1 cellular context compared by ENCODE assay signal in the genomic region with DNA sequence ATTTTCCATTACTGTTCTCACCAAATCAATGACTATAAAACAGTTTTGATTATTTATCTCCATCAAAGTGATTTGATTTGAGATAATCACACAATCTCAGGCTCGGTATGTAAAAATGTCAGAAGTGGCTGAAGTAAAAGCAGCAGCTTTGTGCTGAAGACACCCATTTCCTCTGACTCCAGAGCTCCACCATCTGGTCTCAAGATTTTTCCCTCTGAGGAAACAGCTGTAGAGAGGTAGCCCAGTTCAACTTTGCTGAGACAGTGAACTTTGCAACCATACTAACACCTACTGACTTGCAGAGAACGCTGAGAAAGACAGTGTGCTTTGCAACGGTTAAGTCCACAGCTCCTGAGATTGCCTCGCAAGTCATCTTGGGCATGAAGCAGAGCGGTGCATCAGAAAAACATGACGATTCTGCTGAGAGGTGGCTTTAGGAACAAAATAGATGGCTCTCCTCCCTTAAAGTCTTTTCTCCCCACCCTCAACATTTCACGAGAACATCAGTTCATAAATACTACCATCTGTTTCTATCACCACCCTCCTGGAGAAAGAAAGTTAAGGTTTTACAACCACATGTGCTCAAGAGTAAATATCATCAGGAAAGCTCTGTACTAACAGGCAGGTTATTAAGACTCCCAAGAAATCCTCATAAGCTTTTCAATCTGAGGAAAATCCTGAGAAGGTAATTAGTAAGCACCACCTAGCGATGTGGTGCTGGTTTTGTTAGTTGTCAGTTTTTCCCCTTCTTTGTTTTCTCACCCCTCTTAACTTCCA.
A peak's percentile ranks its signal among the peaks of the same experiment; 100 is the strongest.
TF ChIP-seq lines count a peak whose summit lies in the region.

No MANE protein-coding gene starts in this region.

TF ChIP-seq in HepG2, 621 proteins besides CTCF, POLR2A, EP300 and RAD21 (continued from another document):
- TF ChIP-seq, protein P1, sequence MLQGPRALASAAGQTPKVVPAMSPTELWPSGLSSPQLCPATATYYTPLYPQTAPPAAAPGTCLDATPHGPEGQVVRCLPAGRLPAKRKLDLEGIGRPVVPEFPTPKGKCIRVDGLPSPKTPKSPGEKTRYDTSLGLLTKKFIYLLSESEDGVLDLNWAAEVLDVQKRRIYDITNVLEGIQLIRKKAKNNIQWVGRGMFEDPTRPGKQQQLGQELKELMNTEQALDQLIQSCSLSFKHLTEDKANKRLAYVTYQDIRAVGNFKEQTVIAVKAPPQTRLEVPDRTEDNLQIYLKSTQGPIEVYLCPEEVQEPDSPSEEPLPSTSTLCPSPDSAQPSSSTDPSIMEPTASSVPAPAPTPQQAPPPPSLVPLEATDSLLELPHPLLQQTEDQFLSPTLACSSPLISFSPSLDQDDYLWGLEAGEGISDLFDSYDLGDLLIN (CRISPR knock-in tag; IDR thresholded peaks at IDR 0.05; ENCODE audit: borderline replicate concordance): no peak
- peak; percentile 28; the same call in 1 of the 2 replicates for TF ChIP-seq SALL1 (CRISPR knock-in tag; IDR thresholded peaks at IDR 0.05)
- TF ChIP-seq, protein P2, sequence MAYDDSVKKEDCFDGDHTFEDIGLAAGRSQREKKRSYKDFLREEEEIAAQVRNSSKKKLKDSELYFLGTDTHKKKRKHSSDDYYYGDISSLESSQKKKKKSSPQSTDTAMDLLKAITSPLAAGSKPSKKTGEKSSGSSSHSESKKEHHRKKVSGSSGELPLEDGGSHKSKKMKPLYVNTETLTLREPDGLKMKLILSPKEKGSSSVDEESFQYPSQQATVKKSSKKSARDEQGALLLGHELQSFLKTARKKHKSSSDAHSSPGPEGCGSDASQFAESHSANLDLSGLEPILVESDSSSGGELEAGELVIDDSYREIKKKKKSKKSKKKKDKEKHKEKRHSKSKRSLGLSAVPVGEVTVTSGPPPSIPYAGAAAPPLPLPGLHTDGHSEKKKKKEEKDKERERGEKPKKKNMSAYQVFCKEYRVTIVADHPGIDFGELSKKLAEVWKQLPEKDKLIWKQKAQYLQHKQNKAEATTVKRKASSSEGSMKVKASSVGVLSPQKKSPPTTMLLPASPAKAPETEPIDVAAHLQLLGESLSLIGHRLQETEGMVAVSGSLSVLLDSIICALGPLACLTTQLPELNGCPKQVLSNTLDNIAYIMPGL (CRISPR knock-in tag; IDR thresholded peaks at IDR 0.05; ENCODE audit: borderline replicate concordance in 1 of 2, low read depth in 1 of 2): peak in 1 of 2 experiments; percentile 69; a peak in 2 of 4 replicates
- TF ChIP-seq MIER3 (CRISPR knock-in tag; IDR thresholded peaks at IDR 0.05; ENCODE audit: borderline replicate concordance): no peak
- peak in 1 of 2 experiments; percentile 51; a peak in 1 of 4 replicates for TF ChIP-seq KLF16 (CRISPR knock-in tag; IDR thresholded peaks at IDR 0.05)
- TF ChIP-seq, protein P3, sequence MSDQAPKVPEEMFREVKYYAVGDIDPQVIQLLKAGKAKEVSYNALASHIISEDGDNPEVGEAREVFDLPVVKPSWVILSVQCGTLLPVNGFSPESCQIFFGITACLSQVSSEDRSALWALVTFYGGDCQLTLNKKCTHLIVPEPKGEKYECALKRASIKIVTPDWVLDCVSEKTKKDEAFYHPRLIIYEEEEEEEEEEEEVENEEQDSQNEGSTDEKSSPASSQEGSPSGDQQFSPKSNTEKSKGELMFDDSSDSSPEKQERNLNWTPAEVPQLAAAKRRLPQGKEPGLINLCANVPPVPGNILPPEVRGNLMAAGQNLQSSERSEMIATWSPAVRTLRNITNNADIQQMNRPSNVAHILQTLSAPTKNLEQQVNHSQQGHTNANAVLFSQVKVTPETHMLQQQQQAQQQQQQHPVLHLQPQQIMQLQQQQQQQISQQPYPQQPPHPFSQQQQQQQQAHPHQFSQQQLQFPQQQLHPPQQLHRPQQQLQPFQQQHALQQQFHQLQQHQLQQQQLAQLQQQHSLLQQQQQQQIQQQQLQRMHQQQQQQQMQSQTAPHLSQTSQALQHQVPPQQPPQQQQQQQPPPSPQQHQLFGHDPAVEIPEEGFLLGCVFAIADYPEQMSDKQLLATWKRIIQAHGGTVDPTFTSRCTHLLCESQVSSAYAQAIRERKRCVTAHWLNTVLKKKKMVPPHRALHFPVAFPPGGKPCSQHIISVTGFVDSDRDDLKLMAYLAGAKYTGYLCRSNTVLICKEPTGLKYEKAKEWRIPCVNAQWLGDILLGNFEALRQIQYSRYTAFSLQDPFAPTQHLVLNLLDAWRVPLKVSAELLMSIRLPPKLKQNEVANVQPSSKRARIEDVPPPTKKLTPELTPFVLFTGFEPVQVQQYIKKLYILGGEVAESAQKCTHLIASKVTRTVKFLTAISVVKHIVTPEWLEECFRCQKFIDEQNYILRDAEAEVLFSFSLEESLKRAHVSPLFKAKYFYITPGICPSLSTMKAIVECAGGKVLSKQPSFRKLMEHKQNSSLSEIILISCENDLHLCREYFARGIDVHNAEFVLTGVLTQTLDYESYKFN (CRISPR knock-in tag; conservative IDR thresholded peaks at IDR 0.05): 0 out of 2 replicates have a peak, but pooled peaks have one; percentile 26
- TF ChIP-seq ZNF205 (CRISPR knock-in tag; IDR thresholded peaks at IDR 0.05): no peak
- TF ChIP-seq, protein P4, sequence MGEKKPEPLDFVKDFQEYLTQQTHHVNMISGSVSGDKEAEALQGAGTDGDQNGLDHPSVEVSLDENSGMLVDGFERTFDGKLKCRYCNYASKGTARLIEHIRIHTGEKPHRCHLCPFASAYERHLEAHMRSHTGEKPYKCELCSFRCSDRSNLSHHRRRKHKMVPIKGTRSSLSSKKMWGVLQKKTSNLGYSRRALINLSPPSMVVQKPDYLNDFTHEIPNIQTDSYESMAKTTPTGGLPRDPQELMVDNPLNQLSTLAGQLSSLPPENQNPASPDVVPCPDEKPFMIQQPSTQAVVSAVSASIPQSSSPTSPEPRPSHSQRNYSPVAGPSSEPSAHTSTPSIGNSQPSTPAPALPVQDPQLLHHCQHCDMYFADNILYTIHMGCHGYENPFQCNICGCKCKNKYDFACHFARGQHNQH (CRISPR knock-in tag; IDR thresholded peaks at IDR 0.05): 0 out of 2 replicates have a peak, but pooled peaks have one; percentile 46
- TF ChIP-seq, protein P5, sequence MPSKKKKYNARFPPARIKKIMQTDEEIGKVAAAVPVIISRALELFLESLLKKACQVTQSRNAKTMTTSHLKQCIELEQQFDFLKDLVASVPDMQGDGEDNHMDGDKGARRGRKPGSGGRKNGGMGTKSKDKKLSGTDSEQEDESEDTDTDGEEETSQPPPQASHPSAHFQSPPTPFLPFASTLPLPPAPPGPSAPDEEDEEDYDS (CRISPR knock-in tag; IDR thresholded peaks at IDR 0.05): 0 out of 2 replicates have a peak, but pooled peaks have one; percentile 20
- no peak for TF ChIP-seq RCOR2 (CRISPR knock-in tag; IDR thresholded peaks at IDR 0.05)
- no peak for TF ChIP-seq ISX (CRISPR knock-in tag; conservative IDR thresholded peaks at IDR 0.05)
- TF ChIP-seq, protein P6, sequence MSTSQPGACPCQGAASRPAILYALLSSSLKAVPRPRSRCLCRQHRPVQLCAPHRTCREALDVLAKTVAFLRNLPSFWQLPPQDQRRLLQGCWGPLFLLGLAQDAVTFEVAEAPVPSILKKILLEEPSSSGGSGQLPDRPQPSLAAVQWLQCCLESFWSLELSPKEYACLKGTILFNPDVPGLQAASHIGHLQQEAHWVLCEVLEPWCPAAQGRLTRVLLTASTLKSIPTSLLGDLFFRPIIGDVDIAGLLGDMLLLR (CRISPR knock-in tag; IDR thresholded peaks at IDR 0.05): no peak
- TF ChIP-seq, protein P7, sequence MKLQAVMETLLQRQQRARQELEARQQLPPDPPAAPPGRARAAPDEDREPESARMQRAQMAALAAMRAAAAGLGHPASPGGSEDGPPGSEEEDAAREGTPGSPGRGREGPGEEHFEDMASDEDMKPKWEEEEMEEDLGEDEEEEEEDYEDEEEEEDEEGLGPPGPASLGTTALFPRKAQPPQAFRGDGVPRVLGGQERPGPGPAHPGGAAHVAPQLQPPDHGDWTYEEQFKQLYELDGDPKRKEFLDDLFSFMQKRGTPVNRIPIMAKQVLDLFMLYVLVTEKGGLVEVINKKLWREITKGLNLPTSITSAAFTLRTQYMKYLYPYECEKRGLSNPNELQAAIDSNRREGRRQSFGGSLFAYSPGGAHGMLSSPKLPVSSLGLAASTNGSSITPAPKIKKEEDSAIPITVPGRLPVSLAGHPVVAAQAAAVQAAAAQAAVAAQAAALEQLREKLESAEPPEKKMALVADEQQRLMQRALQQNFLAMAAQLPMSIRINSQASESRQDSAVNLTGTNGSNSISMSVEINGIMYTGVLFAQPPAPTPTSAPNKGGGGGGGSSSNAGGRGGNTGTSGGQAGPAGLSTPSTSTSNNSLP (IDR thresholded peaks at IDR 0.05; ENCODE audit: low read depth, low read length): 0 out of 2 replicates have a peak, but pooled peaks have one; percentile 15
- TF ChIP-seq CBX5 (CRISPR knock-in tag; IDR thresholded peaks at IDR 0.05; ENCODE audit: borderline replicate concordance): no peak
- TF ChIP-seq MED1 (CRISPR knock-in tag; IDR thresholded peaks at IDR 0.05): peak; percentile 36; the same call in 1 of the 2 replicates
- 0 out of 2 replicates have a peak, but pooled peaks have one; percentile 42 for TF ChIP-seq TBX2 (CRISPR knock-in tag; IDR thresholded peaks at IDR 0.05; ENCODE audit: borderline replicate concordance)
- TF ChIP-seq ZNF331 (CRISPR knock-in tag; IDR thresholded peaks at IDR 0.05): peak; percentile 26; the same call in 1 of the 2 replicates
- TF ChIP-seq U2AF1 (optimal IDR thresholded peaks at IDR 0.05; ENCODE audit: low read depth, low read length): no peak
- no peak for TF ChIP-seq NBN (conservative IDR thresholded peaks at IDR 0.05)
- TF ChIP-seq FOXA3 (CRISPR knock-in tag; IDR thresholded peaks at IDR 0.05): peak; percentile 36; the same call in 1 of the 2 replicates
- TF ChIP-seq, protein P8, sequence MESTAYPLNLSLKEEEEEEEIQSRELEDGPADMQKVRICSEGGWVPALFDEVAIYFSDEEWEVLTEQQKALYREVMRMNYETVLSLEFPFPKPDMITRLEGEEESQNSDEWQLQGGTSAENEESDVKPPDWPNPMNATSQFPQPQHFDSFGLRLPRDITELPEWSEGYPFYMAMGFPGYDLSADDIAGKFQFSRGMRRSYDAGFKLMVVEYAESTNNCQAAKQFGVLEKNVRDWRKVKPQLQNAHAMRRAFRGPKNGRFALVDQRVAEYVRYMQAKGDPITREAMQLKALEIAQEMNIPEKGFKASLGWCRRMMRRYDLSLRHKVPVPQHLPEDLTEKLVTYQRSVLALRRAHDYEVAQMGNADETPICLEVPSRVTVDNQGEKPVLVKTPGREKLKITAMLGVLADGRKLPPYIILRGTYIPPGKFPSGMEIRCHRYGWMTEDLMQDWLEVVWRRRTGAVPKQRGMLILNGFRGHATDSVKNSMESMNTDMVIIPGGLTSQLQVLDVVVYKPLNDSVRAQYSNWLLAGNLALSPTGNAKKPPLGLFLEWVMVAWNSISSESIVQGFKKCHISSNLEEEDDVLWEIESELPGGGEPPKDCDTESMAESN (CRISPR knock-in tag; conservative IDR thresholded peaks at IDR 0.05): 0 out of 2 replicates have a peak, but pooled peaks have one; percentile 25
- TF ChIP-seq GPN1 (CRISPR knock-in tag; IDR thresholded peaks at IDR 0.05; ENCODE audit: borderline replicate concordance): no peak
- no peak for TF ChIP-seq BCL6 (CRISPR knock-in tag; IDR thresholded peaks at IDR 0.05)
- peak; percentile 42 for TF ChIP-seq THAP11 (CRISPR knock-in tag; IDR thresholded peaks at IDR 0.05)
- TF ChIP-seq FOSL2 (CRISPR knock-in tag; IDR thresholded peaks at IDR 0.05): peak; percentile 22; the same call in 1 of the 2 replicates
- no peak for TF ChIP-seq ZNF891 (CRISPR knock-in tag; IDR thresholded peaks at IDR 0.05)
